ENCODE assay signal across 8 cellular contexts in genomic region chr5:151745071-151745705, GRCh38.
DNase-seq lines count a peak whose midpoint lies in the region; ATAC-seq and TF ChIP-seq lines count a peak whose summit lies in the region.

No MANE protein-coding gene starts in this region.

- H3K27ac Mint-ChIP-seq in stimulated activated naive B cell treated with anti-CD40 and anti-IgM and Interleukin-4, amounts not matched to agents 10 μg/mL and 1 μg/mL and 100 μg/mL, for 72 hours = peak overlapping the region; percentile 72

- H3K4me3 Mint-ChIP-seq in stimulated activated naive B cell treated with anti-CD40 and anti-IgM and Interleukin-4, amounts not matched to agents 10 μg/mL and 1 μg/mL and 100 μg/mL, for 72 hours = peak overlapping the region; percentile 18 to 37

- peak; percentile 82 for ATAC-seq in stimulated activated naive B cell treated with anti-CD40 and anti-IgM and Interleukin-4, amounts not matched to agents 10 μg/mL and 1 μg/mL and 100 μg/mL, for 72 hours (replicated peaks)

- peaks cover 33 to 64% of the 10 kb centered on the region in 2 donors for H3K4me1 Mint-ChIP-seq in stimulated activated naive B cell treated with anti-CD40 and anti-IgM and Interleukin-4, amounts not matched to agents 10 μg/mL and 1 μg/mL and 100 μg/mL, for 72 hours

- no peaks in the 10 kb centered on the region for H3K9me3 Mint-ChIP-seq in stimulated activated naive B cell treated with anti-CD40 and anti-IgM and Interleukin-4, amounts not matched to agents 10 μg/mL and 1 μg/mL and 100 μg/mL, for 72 hours

- TF ChIP-seq CTCF in GM13976 (IDR thresholded peaks at IDR 0.05; ENCODE audit: borderline replicate concordance, control extremely low read depth, extremely low read depth, insufficient read depth, missing control alignments) = no peak

- in situ Hi-C loops in GM13976 (cut with MboI; ENCODE audit: low sequenced_read_pairs, unreplicated experiment) = no loop called here

- peak; percentile 12 for DNase-seq in stimulated activated naive CD4-positive, alpha-beta T cell treated with Interleukin-2 at 50 U/mL for 16 hours (lab: John Stamatoyannopoulos, UW)
- DNase-seq in stimulated activated naive CD4-positive, alpha-beta T cell (lab: John Stamatoyannopoulos, UW) = no peak
- DNase-seq in NOMO-1 (lab: John Stamatoyannopoulos, UW; ENCODE audit: unreplicated experiment in 2 of 2) (peak; percentile 21 to 70), amniotic stem cell (lab: John Stamatoyannopoulos, UW) (peak; percentile 68), hippocampal formation (lab: John Stamatoyannopoulos, UW) (peak; percentile 76 to 92), GM13976 (ENCODE audit: low spot score) (no peak), KG1 (lab: John Stamatoyannopoulos, UW) (no peak)
- peak; percentile 52 for DNase-seq in stimulated activated naive B cell treated with anti-CD40 and anti-IgM and Interleukin-4, amounts not matched to agents 10 μg/mL and 1 μg/mL and 100 μg/mL, for 72 hours

- H3K36me3 Mint-ChIP-seq in stimulated activated naive B cell treated with anti-CD40 and anti-IgM and Interleukin-4, amounts not matched to agents 10 μg/mL and 1 μg/mL and 100 μg/mL, for 72 hours = peaks cover 34 to 52% of the 10 kb centered on the region in 2 donors

- H3K27me3 Mint-ChIP-seq in stimulated activated naive B cell treated with anti-CD40 and anti-IgM and Interleukin-4, amounts not matched to agents 10 μg/mL and 1 μg/mL and 100 μg/mL, for 72 hours = no peaks in the 10 kb centered on the region

Comparison
In these comparisons a context has a peak if more than half of its experiments do, and no peak if none do; other contexts are left out.
1. DNase-seq: peak in stimulated activated naive CD4-positive, alpha-beta T cell treated with Interleukin-2 at 50 U/mL for 16 hours (single experiment), NOMO-1 (2 of 2), amniotic stem cell (single experiment), hippocampal formation (2 of 2) and stimulated activated naive B cell treated with anti-CD40 and anti-IgM and Interleukin-4, amounts not matched to agents 10 μg/mL and 1 μg/mL and 100 μg/mL, for 72 hours (single experiment); none in stimulated activated naive CD4-positive, alpha-beta T cell (0 of 6), GM13976 (single experiment) and KG1 (single experiment).